In the genomic region with DNA sequence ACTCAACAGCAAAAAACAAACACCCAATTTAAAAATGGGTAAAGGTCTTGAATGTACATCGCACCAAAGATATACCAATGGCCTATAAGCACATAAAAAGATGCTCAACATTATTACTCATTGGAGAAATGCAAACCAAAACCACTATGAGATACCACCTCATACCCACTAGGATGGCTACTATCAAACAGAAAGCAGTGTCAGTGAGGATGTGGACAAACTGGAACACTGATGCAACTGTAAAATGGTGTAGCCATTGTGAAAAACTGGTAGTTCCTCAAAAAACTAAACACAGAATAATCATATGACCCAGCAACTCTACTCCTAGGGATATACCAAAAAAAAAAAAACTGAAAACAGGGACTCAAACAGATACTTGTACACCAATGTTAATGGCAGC, we compare ENCODE assay signal across 12 cellular contexts. TPM values are rescaled to one million over a fixed set of nuclear protein-coding genes. Genes with fewer than 3 reads are reported as not detected.
DNase-seq lines count a peak whose midpoint lies in the region; ATAC-seq and TF ChIP-seq lines count a peak whose summit lies in the region.
"Had no signal": no experiment of that assay in that cellular context is flagged by ENCODE, and none has a peak within 500 bp of the region (broad histone marks: within the 10 kb centered on the region; RNA-seq: fewer than 3 reads in every experiment).

No MANE protein-coding gene starts in this region.

- peaks cover 0 to 2% of the 10 kb centered on the region in 2 donors for H3K9me3 Mint-ChIP-seq in activated T-cell treated with anti-CD3 and anti-CD28 coated beads, Interleukin-2, amount 50 U/mL, for 72 hours
- no peaks in the 10 kb centered on the region for H3K9me3 Mint-ChIP-seq in activated naive CD8-positive, alpha-beta T cell treated with anti-CD3 and anti-CD28 coated beads, Interleukin-2, amount 10 ng/mL, durations not matched to agents 7 days and 5 days

- H3K4me3 Mint-ChIP-seq in activated T-cell treated with anti-CD3 and anti-CD28 coated beads, Interleukin-2, amount 50 U/mL, for 72 hours = peak overlapping the region in 1 of 2 donors; percentile 78
- no peak overlapping the region for H3K4me3 Mint-ChIP-seq in activated naive CD8-positive, alpha-beta T cell treated with anti-CD3 and anti-CD28 coated beads, Interleukin-2, amount 10 ng/mL, durations not matched to agents 7 days and 5 days

- H3K27ac Mint-ChIP-seq in activated T-cell treated with anti-CD3 and anti-CD28 coated beads, Interleukin-2, amount 50 U/mL, for 72 hours = peak overlapping the region; percentile 91
- peak overlapping the region; percentile 69 for H3K27ac Mint-ChIP-seq in activated naive CD8-positive, alpha-beta T cell treated with anti-CD3 and anti-CD28 coated beads, Interleukin-2, amount 10 ng/mL, durations not matched to agents 7 days and 5 days

- ATAC-seq in activated T-cell treated with anti-CD3 and anti-CD28 coated beads, Interleukin-2, amount 50 U/mL, for 72 hours (replicated peaks in 1 of 2) = peak; percentile 94 to 95
- ATAC-seq in activated naive CD8-positive, alpha-beta T cell treated with anti-CD3 and anti-CD28 coated beads, Interleukin-2, amount 10 ng/mL, durations not matched to agents 7 days and 5 days (ENCODE audit: low read depth) = peak; percentile 75
- ATAC-seq in stimulated activated naive CD8-positive, alpha-beta T cell treated with anti-CD3 and anti-CD28 coated beads, Interleukin-15, Interleukin-2, amounts not matched to agents 100 U/mL and 50 U/mL, for 24 hours = peak; percentile 84
- no peak for ATAC-seq in GM19397 (IDR thresholded peaks at IDR 0.05; ENCODE audit: unreplicated experiment)

- no peak for DNase-seq in activated T-cell treated with anti-CD3 and anti-CD28 coated beads, Interleukin-2, amount 50 U/mL, for 72 hours
- no peak for DNase-seq in activated T-cell treated with anti-CD3 and anti-CD28 coated beads, Interleukin-2, amount 50 U/mL, for 48 hours
- DNase-seq in HL-60 (ENCODE audit: low read depth in 1 of 2, low spot score in 1 of 2) (peak in 1 of 2 experiments; percentile 76), middle frontal gyrus (ENCODE audit: extremely low spot score, low spot score) (no peak), SW 1271 (lab: John Stamatoyannopoulos, UW) (no peak)
- no peak for DNase-seq in activated naive CD8-positive, alpha-beta T cell treated with anti-CD3 and anti-CD28 coated beads, Interleukin-2, amount 10 ng/mL, durations not matched to agents 7 days and 5 days
- DNase-seq in stimulated activated naive CD8-positive, alpha-beta T cell treated with anti-CD3 and anti-CD28 coated beads, Interleukin-15, Interleukin-2, amounts not matched to agents 100 U/mL and 50 U/mL, for 24 hours = no peak
- DNase-seq: activated effector memory CD4-positive, alpha-beta T cell treated with anti-CD3 and anti-CD28 coated beads, Interleukin-2, amount 50 U/mL, for 16 hours; effector CD4-positive, alpha-beta T cell; hippocampal formation had no signal

- no peaks in the 10 kb centered on the region for H3K27me3 Mint-ChIP-seq in activated T-cell treated with anti-CD3 and anti-CD28 coated beads, Interleukin-2, amount 50 U/mL, for 72 hours (ENCODE audit: low read depth)
- H3K27me3 Mint-ChIP-seq in activated naive CD8-positive, alpha-beta T cell treated with anti-CD3 and anti-CD28 coated beads, Interleukin-2, amount 10 ng/mL, durations not matched to agents 7 days and 5 days = no peaks in the 10 kb centered on the region

- peak overlapping the region; percentile 61 for H3K27ac ChIP-seq in HL-60 (replicated peaks)

- no peaks in the 10 kb centered on the region for H3K27me3 ChIP-seq in HL-60 (ENCODE audit: insufficient read depth, poor library complexity, severe bottlenecking)

- TF ChIP-seq CTCF in HL-60 (IDR thresholded peaks at IDR 0.05; ENCODE audit: insufficient read depth, low read length) = no peak

- H3K4me3 ChIP-seq in HL-60 (replicated peaks; ENCODE audit: insufficient read depth, low read length) = no peak overlapping the region
- H3K4me3 ChIP-seq: smooth muscle cell had no signal

- H3K4me1 Mint-ChIP-seq in activated T-cell treated with anti-CD3 and anti-CD28 coated beads, Interleukin-2, amount 50 U/mL, for 72 hours (ENCODE audit: low read depth) = peaks cover 85% of the 10 kb centered on the region
- H3K4me1 Mint-ChIP-seq in activated naive CD8-positive, alpha-beta T cell treated with anti-CD3 and anti-CD28 coated beads, Interleukin-2, amount 10 ng/mL, durations not matched to agents 7 days and 5 days = peaks cover 51% of the 10 kb centered on the region

- POLR2A ChIA-PET in activated naive CD8-positive, alpha-beta T cell treated with anti-CD3 and anti-CD28 coated beads, Interleukin-2, amount 10 ng/mL, durations not matched to agents 7 days and 5 days (lab: Charles Lee) = no interaction called here

- peaks cover 2 to 6% of the 10 kb centered on the region in 2 donors for H3K36me3 Mint-ChIP-seq in activated T-cell treated with anti-CD3 and anti-CD28 coated beads, Interleukin-2, amount 50 U/mL, for 72 hours (ENCODE audit: insufficient read depth in 2 of 2)
- peaks cover 8% of the 10 kb centered on the region for H3K36me3 Mint-ChIP-seq in activated naive CD8-positive, alpha-beta T cell treated with anti-CD3 and anti-CD28 coated beads, Interleukin-2, amount 10 ng/mL, durations not matched to agents 7 days and 5 days

RNA-seq across cellular contexts. Expression of a gene that starts 49.3 kb away (rescaled TPM):
- 10 to 100 TPM; 54.4 to 61.9 TPM for total RNA-seq in activated T-cell treated with anti-CD3 and anti-CD28 coated beads, Interleukin-2, amount 50 U/mL, for 72 hours
- total RNA-seq in activated naive CD8-positive, alpha-beta T cell treated with anti-CD3 and anti-CD28 coated beads, Interleukin-2, amount 10 ng/mL, durations not matched to agents 7 days and 5 days = 10 to 100 TPM; 51.7 to 60.6 TPM
